ENCODE assay signal across 18 cellular contexts in the genomic region with DNA sequence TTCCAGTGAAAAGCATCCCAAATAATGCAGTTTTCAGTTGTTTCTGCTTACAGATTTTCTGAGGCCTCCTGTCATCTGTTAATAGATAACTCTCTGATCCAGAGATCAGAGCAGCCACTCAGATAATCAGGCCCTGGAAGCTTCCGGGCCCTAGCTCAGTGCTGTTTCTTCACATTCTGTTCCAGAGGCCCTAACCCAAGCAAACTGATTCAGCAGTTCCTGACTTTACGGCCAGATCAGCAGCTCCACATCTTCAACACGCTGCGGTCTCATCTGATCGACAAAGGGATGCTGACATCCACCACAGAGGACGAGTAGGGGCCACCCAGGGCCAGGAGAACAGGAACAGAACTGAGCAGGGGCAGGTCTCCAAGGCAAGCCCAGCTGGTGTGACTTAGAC.
"Had no signal": no experiment of that assay in that cellular context is flagged by ENCODE, and none has a peak within 500 bp of the region (broad histone marks: within the 10 kb centered on the region; RNA-seq: fewer than 3 reads in every experiment).

No MANE protein-coding gene starts in this region.

- H3K4me3 ChIP-seq: gastroesophageal sphincter, heart right ventricle, lung, psoas muscle, sigmoid colon, suprapubic skin had no signal

- H3K9me3 Mint-ChIP-seq: endodermal cell, neural crest cell had no signal

- DNase-seq: activated CD4-positive, CD25-positive, alpha-beta regulatory T cell treated with anti-CD3 and anti-CD28 coated beads, Interleukin-2, amount 50 U/mL, for 72 hours; activated gamma-delta T cell; endodermal cell; erythroblast; heart right ventricle; left cardiac atrium; midbrain; psoas muscle; sigmoid colon; stimulated activated CD4-positive, alpha-beta T cell treated with anti-CD3 and anti-CD28 coated beads, Interleukin-1b, Interleukin-23, amount 100 ng/mL, for 48 hours; stimulated activated naive CD4-positive, alpha-beta T cell; T-helper 1 cell; trophoblast cell had no signal

- ATAC-seq: gastroesophageal sphincter, heart right ventricle, left cardiac atrium, psoas muscle, SK-N-SH treated with all-trans-retinoic acid at 6 μM for 48 hours had no signal

- H3K27ac Mint-ChIP-seq: endodermal cell had no signal

- H3K27me3 ChIP-seq: gastroesophageal sphincter, heart right ventricle, sigmoid colon, suprapubic skin had no signal

- H3K9me3 ChIP-seq: gastroesophageal sphincter, heart right ventricle, psoas muscle, sigmoid colon, suprapubic skin had no signal

- H3K4me3 Mint-ChIP-seq: endodermal cell, neural crest cell had no signal

- H3K27ac ChIP-seq: gastroesophageal sphincter, psoas muscle, sigmoid colon, suprapubic skin had no signal
